Comparison of ENCODE assay signal across 18 cellular contexts in genomic region chr13:111275995-111276618, GRCh38. TPM values are rescaled to one million over a fixed set of nuclear protein-coding genes. Genes with fewer than 3 reads are reported as not detected.
A peak's percentile ranks its signal among the peaks of the same experiment; 100 is the strongest.
DNase-seq lines count a peak whose midpoint lies in the region; ATAC-seq, FAIRE-seq and TF ChIP-seq lines count a peak whose summit lies in the region.
"Had no signal": no experiment of that assay in that cellular context is flagged by ENCODE, and none has a peak within 500 bp of the region (broad histone marks: within the 10 kb centered on the region; RNA-seq: fewer than 3 reads in every experiment).

No MANE protein-coding gene starts in this region.

- H3K4me3 Mint-ChIP-seq in activated CD8-positive, alpha-beta T cell treated with anti-CD3 and anti-CD28 coated beads for 36 hours, result no peak overlapping the region
- H3K4me3 Mint-ChIP-seq in activated CD8-positive, alpha-beta T cell treated with anti-CD3 and anti-CD28 coated beads, Interleukin-2, amount 10 ng/mL, durations not matched to agents 7 days and 5 days, result no peak overlapping the region
- H3K4me3 Mint-ChIP-seq in activated T-helper 17 cell treated with anti-CD3 and anti-CD28 coated beads, Interleukin-2, amount 50 U/mL, for 72 hours, result no peak overlapping the region
- no peak overlapping the region for H3K4me3 Mint-ChIP-seq in stimulated activated effector memory CD8-positive, alpha-beta T cell treated with anti-CD3 and anti-CD28 coated beads, Interleukin-12 subunit alpha, Interleukin-12 subunit beta, amount 100 ng/mL, for 72 hours
- H3K4me3 Mint-ChIP-seq: CD14-positive monocyte, IgD-negative memory B cell had no signal

- intact Hi-C loops in activated CD8-positive, alpha-beta T cell treated with anti-CD3 and anti-CD28 coated beads for 36 hours (cut with micrococcal nuclease), result no loop called here
- intact Hi-C loops in OCI-LY7 (cut with micrococcal nuclease; ENCODE audit: unreplicated experiment) (no loop called here), gastrocnemius medialis (cut with DNase I; ENCODE audit: low total_unique reads) (no loop called here)

- FAIRE-seq in GM12891 (lab: Jason Lieb, UNC), result peak; percentile 16
- FAIRE-seq: A204.1, RCC 7860 had no signal

- H3K9me3 ChIP-seq in OCI-LY7 (ENCODE audit: low read length), result no peaks in the 10 kb centered on the region
- no peaks in the 10 kb centered on the region for H3K9me3 ChIP-seq in gastrocnemius medialis

- no peaks in the 10 kb centered on the region for H4K20me1 ChIP-seq in OCI-LY7 (ENCODE audit: insufficient read depth, low read length)

- CTCF ChIA-PET in activated CD8-positive, alpha-beta T cell treated with anti-CD3 and anti-CD28 coated beads for 36 hours (lab: Charles Lee), result no interaction called here
- CTCF ChIA-PET in activated CD8-positive, alpha-beta T cell treated with anti-CD3 and anti-CD28 coated beads, Interleukin-2, amount 10 ng/mL, durations not matched to agents 7 days and 5 days (lab: Charles Lee), result no interaction called here
- CTCF ChIA-PET in OCI-LY7 (lab: Charles Lee; ENCODE audit: unreplicated experiment), result no interaction called here

- ATAC-seq in activated CD8-positive, alpha-beta T cell treated with anti-CD3 and anti-CD28 coated beads for 36 hours, result peak; percentile 34
- no peak for ATAC-seq in activated CD8-positive, alpha-beta T cell treated with anti-CD3 and anti-CD28 coated beads, Interleukin-2, amount 10 ng/mL, durations not matched to agents 7 days and 5 days
- peak; percentile 67 for ATAC-seq in activated T-helper 17 cell treated with anti-CD3 and anti-CD28 coated beads, Interleukin-2, amount 50 U/mL, for 72 hours (replicated peaks)
- ATAC-seq in stimulated activated effector memory CD8-positive, alpha-beta T cell treated with anti-CD3 and anti-CD28 coated beads, Interleukin-12 subunit alpha, Interleukin-12 subunit beta, amount 100 ng/mL, for 72 hours, result peak; percentile 28
- ATAC-seq in gastrocnemius medialis (no peak), GM21390 (IDR thresholded peaks at IDR 0.05; ENCODE audit: unreplicated experiment) (no peak)

- H3K4me1 Mint-ChIP-seq in activated CD8-positive, alpha-beta T cell treated with anti-CD3 and anti-CD28 coated beads for 36 hours (ENCODE audit: low read depth), result peaks cover 19% of the 10 kb centered on the region
- peaks cover under 1% of the 10 kb centered on the region for H3K4me1 Mint-ChIP-seq in activated CD8-positive, alpha-beta T cell treated with anti-CD3 and anti-CD28 coated beads, Interleukin-2, amount 10 ng/mL, durations not matched to agents 7 days and 5 days (ENCODE audit: low read depth)
- H3K4me1 Mint-ChIP-seq in activated T-helper 17 cell treated with anti-CD3 and anti-CD28 coated beads, Interleukin-2, amount 50 U/mL, for 72 hours, result peaks cover 14% of the 10 kb centered on the region
- H3K4me1 Mint-ChIP-seq in stimulated activated effector memory CD8-positive, alpha-beta T cell treated with anti-CD3 and anti-CD28 coated beads, Interleukin-12 subunit alpha, Interleukin-12 subunit beta, amount 100 ng/mL, for 72 hours, result peaks cover 8% of the 10 kb centered on the region

- no peaks in the 10 kb centered on the region for H3K4me1 ChIP-seq in OCI-LY7 (ENCODE audit: insufficient read depth, low read length, poor library complexity, severe bottlenecking)
- H3K4me1 ChIP-seq in gastrocnemius medialis, result peaks cover 13 to 17% of the 10 kb centered on the region in 2 donors

- POLR2A ChIA-PET in activated CD8-positive, alpha-beta T cell treated with anti-CD3 and anti-CD28 coated beads for 36 hours (lab: Charles Lee), result no interaction called here
- POLR2A ChIA-PET in activated CD8-positive, alpha-beta T cell treated with anti-CD3 and anti-CD28 coated beads, Interleukin-2, amount 10 ng/mL, durations not matched to agents 7 days and 5 days (lab: Charles Lee), result no interaction called here
- POLR2A ChIA-PET in OCI-LY7 (lab: Charles Lee), result no interaction called here

- no peak for DNase-seq in activated CD8-positive, alpha-beta T cell treated with anti-CD3 and anti-CD28 coated beads for 36 hours
- DNase-seq in activated CD8-positive, alpha-beta T cell treated with anti-CD3 and anti-CD28 coated beads, Interleukin-2, amount 10 ng/mL, durations not matched to agents 7 days and 5 days, result no peak
- DNase-seq in GM12891 (ENCODE audit: insufficient read length, low spot score), result no peak
- DNase-seq in stimulated activated effector memory CD8-positive, alpha-beta T cell treated with anti-CD3 and anti-CD28 coated beads, Interleukin-12 subunit alpha, Interleukin-12 subunit beta, amount 100 ng/mL, for 72 hours (ENCODE audit: low spot score in 2 of 2), result no peak
- DNase-seq in OCI-LY7 (ENCODE audit: low spot score), result no peak
- no peak for DNase-seq in gastrocnemius medialis
- DNase-seq: DMS53, GM23248, NCI-H1436, NCI-H2029 treated with DMSO at 0.1 percent for 48 hours, NCI-H510A had no signal

- TF ChIP-seq CTCF in activated CD8-positive, alpha-beta T cell treated with anti-CD3 and anti-CD28 coated beads for 36 hours (IDR thresholded peaks at IDR 0.05), result no peak
- no peak for TF ChIP-seq CTCF in OCI-LY7 (conservative IDR thresholded peaks at IDR 0.05; ENCODE audit: low read length)
- no peak for TF ChIP-seq CTCF in gastrocnemius medialis (IDR thresholded peaks at IDR 0.05 in 4 of 5, conservative IDR thresholded peaks at IDR 0.05 in 1 of 5)

- H3K27me3 Mint-ChIP-seq in activated CD8-positive, alpha-beta T cell treated with anti-CD3 and anti-CD28 coated beads for 36 hours, result no peaks in the 10 kb centered on the region
- H3K27me3 Mint-ChIP-seq in activated CD8-positive, alpha-beta T cell treated with anti-CD3 and anti-CD28 coated beads, Interleukin-2, amount 10 ng/mL, durations not matched to agents 7 days and 5 days (ENCODE audit: low read depth), result no peaks in the 10 kb centered on the region
- no peaks in the 10 kb centered on the region for H3K27me3 Mint-ChIP-seq in activated T-helper 17 cell treated with anti-CD3 and anti-CD28 coated beads, Interleukin-2, amount 50 U/mL, for 72 hours
- H3K27me3 Mint-ChIP-seq: IgD-negative memory B cell had no signal

- H3K27ac Mint-ChIP-seq in activated CD8-positive, alpha-beta T cell treated with anti-CD3 and anti-CD28 coated beads for 36 hours, result peak overlapping the region; percentile 7
- H3K27ac Mint-ChIP-seq in activated CD8-positive, alpha-beta T cell treated with anti-CD3 and anti-CD28 coated beads, Interleukin-2, amount 10 ng/mL, durations not matched to agents 7 days and 5 days, result no peak overlapping the region
- peak overlapping the region; percentile 73 for H3K27ac Mint-ChIP-seq in activated T-helper 17 cell treated with anti-CD3 and anti-CD28 coated beads, Interleukin-2, amount 50 U/mL, for 72 hours
- peak overlapping the region; percentile 45 for H3K27ac Mint-ChIP-seq in stimulated activated effector memory CD8-positive, alpha-beta T cell treated with anti-CD3 and anti-CD28 coated beads, Interleukin-12 subunit alpha, Interleukin-12 subunit beta, amount 100 ng/mL, for 72 hours
- H3K27ac Mint-ChIP-seq: CD14-positive monocyte, IgD-negative memory B cell had no signal

- no peak overlapping the region for H2AFZ ChIP-seq in OCI-LY7 (ENCODE audit: low read length)
- H2AFZ ChIP-seq: GM23248 had no signal

- no peaks in the 10 kb centered on the region for H3K9me3 Mint-ChIP-seq in activated CD8-positive, alpha-beta T cell treated with anti-CD3 and anti-CD28 coated beads for 36 hours
- H3K9me3 Mint-ChIP-seq in activated CD8-positive, alpha-beta T cell treated with anti-CD3 and anti-CD28 coated beads, Interleukin-2, amount 10 ng/mL, durations not matched to agents 7 days and 5 days (ENCODE audit: insufficient read depth), result no peaks in the 10 kb centered on the region
- no peaks in the 10 kb centered on the region for H3K9me3 Mint-ChIP-seq in activated T-helper 17 cell treated with anti-CD3 and anti-CD28 coated beads, Interleukin-2, amount 50 U/mL, for 72 hours
- H3K9me3 Mint-ChIP-seq in stimulated activated effector memory CD8-positive, alpha-beta T cell treated with anti-CD3 and anti-CD28 coated beads, Interleukin-12 subunit alpha, Interleukin-12 subunit beta, amount 100 ng/mL, for 72 hours, result no peaks in the 10 kb centered on the region
- H3K9me3 Mint-ChIP-seq: CD14-positive monocyte, IgD-negative memory B cell had no signal

- no peaks in the 10 kb centered on the region for H3K79me2 ChIP-seq in OCI-LY7 (ENCODE audit: insufficient read depth, low read depth, low read length)

- no peak overlapping the region for H3K4me2 ChIP-seq in OCI-LY7 (ENCODE audit: low read length)

- no peaks in the 10 kb centered on the region for H3K9me2 ChIP-seq in OCI-LY7 (ENCODE audit: insufficient read depth, low read length)

- H3K36me3 ChIP-seq in OCI-LY7 (ENCODE audit: insufficient read depth, low read length), result peaks cover 84% of the 10 kb centered on the region
- peaks cover 0 to 33% of the 10 kb centered on the region in 2 donors for H3K36me3 ChIP-seq in gastrocnemius medialis

- H3K4me3 ChIP-seq in OCI-LY7 (ENCODE audit: low read depth, low read length, poor library complexity, severe bottlenecking) (no peak overlapping the region), gastrocnemius medialis (no peak overlapping the region)
- H3K4me3 ChIP-seq: GM23248 had no signal

- H3K36me3 Mint-ChIP-seq in activated CD8-positive, alpha-beta T cell treated with anti-CD3 and anti-CD28 coated beads for 36 hours (ENCODE audit: low read depth), result peaks cover 34% of the 10 kb centered on the region
- H3K36me3 Mint-ChIP-seq in activated CD8-positive, alpha-beta T cell treated with anti-CD3 and anti-CD28 coated beads, Interleukin-2, amount 10 ng/mL, durations not matched to agents 7 days and 5 days (ENCODE audit: low read depth), result peaks cover 46% of the 10 kb centered on the region
- peaks cover 100% of the 10 kb centered on the region for H3K36me3 Mint-ChIP-seq in activated T-helper 17 cell treated with anti-CD3 and anti-CD28 coated beads, Interleukin-2, amount 50 U/mL, for 72 hours (ENCODE audit: low read depth)
- peaks cover 85% of the 10 kb centered on the region for H3K36me3 Mint-ChIP-seq in stimulated activated effector memory CD8-positive, alpha-beta T cell treated with anti-CD3 and anti-CD28 coated beads, Interleukin-12 subunit alpha, Interleukin-12 subunit beta, amount 100 ng/mL, for 72 hours

- no TSS peak for BruUV-seq in OCI-LY7 (replicated peaks; lab: Mats Ljungman, UMichigan)

- no peaks in the 10 kb centered on the region for H3K27me3 ChIP-seq in gastrocnemius medialis

- no peak overlapping the region for H3K27ac ChIP-seq in OCI-LY7 (ENCODE audit: low read depth, low read length, poor library complexity, severe bottlenecking)
- H3K27ac ChIP-seq in gastrocnemius medialis, result no peak overlapping the region
- H3K27ac ChIP-seq: GM23248 had no signal

- in situ Hi-C loops in gastrocnemius medialis (cut with MboI; ENCODE audit: low sequenced_read_pairs in 4 of 4), result no loop called here

- TF ChIP-seq POLR2A in GM12891 (IDR thresholded peaks at IDR 0.05; ENCODE audit: low read depth, low read length) (no peak), gastrocnemius medialis (IDR thresholded peaks at IDR 0.05) (no peak)

RNA-seq across cellular contexts. Expression of gene TEX29, which starts 44.3 kb away (rescaled TPM):
- total RNA-seq in activated CD8-positive, alpha-beta T cell treated with anti-CD3 and anti-CD28 coated beads for 36 hours, result under 1 TPM; 0.50 to 0.67 TPM
- total RNA-seq in activated CD8-positive, alpha-beta T cell treated with anti-CD3 and anti-CD28 coated beads, Interleukin-2, amount 10 ng/mL, durations not matched to agents 7 days and 5 days, result not detected
- 0.68 TPM for polyA plus RNA-seq in GM12891 (2012; ENCODE audit: low read depth, missing spikeins)
- 1 to 10 TPM; 1.7 to 2.2 TPM for total RNA-seq in activated T-helper 17 cell treated with anti-CD3 and anti-CD28 coated beads, Interleukin-2, amount 50 U/mL, for 72 hours
- total RNA-seq in OCI-LY7 (2014; rRNA removed; shearing (Covaris generic)), result 0.41 TPM in 1 of 2 replicates, not detected in the other
- total RNA-seq in OCI-LY7 (2022) (not detected in 2 replicates), gastrocnemius medialis (1 to 10 TPM in 2 of 4 donors, not detected in 2; 1.1 to 3.4 TPM)
- total RNA-seq: GM23248, HT-29 had no signal
- polyA plus RNA-seq: IgD-negative memory B cell had no signal

Comparison
In these comparisons a context has a peak if more than half of its experiments do, and no peak if none do; other contexts are left out.
1. ATAC-seq: peak in activated CD8-positive, alpha-beta T cell treated with anti-CD3 and anti-CD28 coated beads for 36 hours (single experiment), activated T-helper 17 cell treated with anti-CD3 and anti-CD28 coated beads, Interleukin-2, amount 50 U/mL, for 72 hours (single experiment) and stimulated activated effector memory CD8-positive, alpha-beta T cell treated with anti-CD3 and anti-CD28 coated beads, Interleukin-12 subunit alpha, Interleukin-12 subunit beta, amount 100 ng/mL, for 72 hours (single experiment); none in activated CD8-positive, alpha-beta T cell treated with anti-CD3 and anti-CD28 coated beads, Interleukin-2, amount 10 ng/mL, durations not matched to agents 7 days and 5 days (single experiment), gastrocnemius medialis (0 of 2) and GM21390 (single experiment).